ENCODE assay signal across 22 cellular contexts in genomic region chr5:89346573-89346972, GRCh38.
"Had no signal": no experiment of that assay in that cellular context is flagged by ENCODE, and none has a peak within 500 bp of the region (broad histone marks: within the 10 kb centered on the region; RNA-seq: fewer than 3 reads in every experiment).

No MANE protein-coding gene starts in this region.

- H3K27me3 ChIP-seq: brain microvascular endothelial cell had no signal

- H3K36me3 ChIP-seq: brain microvascular endothelial cell had no signal

- H3K4me1 Mint-ChIP-seq: activated CD4-positive, alpha-beta T cell treated with anti-CD3 and anti-CD28 coated beads, Interleukin-2, amount 10 ng/mL, durations not matched to agents 24 days and 14 days; activated naive CD4-positive, alpha-beta T cell treated with anti-CD3 and anti-CD28 coated beads, Interleukin-2, amount 10 ng/mL, durations not matched to agents 7 days and 5 days; T-helper 17 cell had no signal

- H3K27ac Mint-ChIP-seq: activated CD4-positive, alpha-beta memory T cell treated with anti-CD3 and anti-CD28 coated beads for 36 hours; activated CD4-positive, alpha-beta T cell treated with anti-CD3 and anti-CD28 coated beads, Interleukin-2, amount 10 ng/mL, durations not matched to agents 24 days and 14 days; activated naive CD4-positive, alpha-beta T cell treated with anti-CD3 and anti-CD28 coated beads, Interleukin-2, amount 10 ng/mL, durations not matched to agents 7 days and 5 days; activated naive CD8-positive, alpha-beta T cell treated with anti-CD3 and anti-CD28 coated beads for 36 hours; activated T-cell treated with anti-CD3 and anti-CD28 coated beads, Interleukin-2, amount 50 U/mL, for 72 hours; activated T-helper 2 cell treated with anti-CD3 and anti-CD28 coated beads, Interferon-gamma antibody, Interleukin-2, Interleukin-4, amounts not matched to agents 10 μg/mL and 5 μg/mL and 100 μg/mL, durations not matched to agents 14 hours and 24 hours and 36 hours; T-helper 17 cell; WTC11 had no signal

- H3K9me3 Mint-ChIP-seq: activated CD4-positive, alpha-beta T cell treated with anti-CD3 and anti-CD28 coated beads, Interleukin-2, amount 10 ng/mL, durations not matched to agents 24 days and 14 days; activated naive CD4-positive, alpha-beta T cell treated with anti-CD3 and anti-CD28 coated beads, Interleukin-2, amount 10 ng/mL, durations not matched to agents 7 days and 5 days; activated naive CD8-positive, alpha-beta T cell treated with anti-CD3 and anti-CD28 coated beads for 36 hours; activated T-cell treated with anti-CD3 and anti-CD28 coated beads, Interleukin-2, amount 50 U/mL, for 72 hours; activated T-helper 2 cell treated with anti-CD3 and anti-CD28 coated beads, Interferon-gamma antibody, Interleukin-2, Interleukin-4, amounts not matched to agents 10 μg/mL and 5 μg/mL and 100 μg/mL, durations not matched to agents 14 hours and 24 hours and 36 hours; WTC11 had no signal

- H3K4me3 Mint-ChIP-seq: activated CD4-positive, alpha-beta memory T cell treated with anti-CD3 and anti-CD28 coated beads for 36 hours; activated CD4-positive, alpha-beta T cell treated with anti-CD3 and anti-CD28 coated beads, Interleukin-2, amount 10 ng/mL, durations not matched to agents 24 days and 14 days; activated naive CD4-positive, alpha-beta T cell treated with anti-CD3 and anti-CD28 coated beads, Interleukin-2, amount 10 ng/mL, durations not matched to agents 7 days and 5 days; activated naive CD8-positive, alpha-beta T cell treated with anti-CD3 and anti-CD28 coated beads for 36 hours; activated T-cell treated with anti-CD3 and anti-CD28 coated beads, Interleukin-2, amount 50 U/mL, for 72 hours; T-helper 17 cell; WTC11 had no signal

- DNase-seq: activated CD4-positive, alpha-beta memory T cell treated with anti-CD3 and anti-CD28 coated beads for 36 hours; activated CD4-positive, alpha-beta T cell treated with anti-CD3 and anti-CD28 coated beads, Interleukin-2, amount 10 ng/mL, durations not matched to agents 24 days and 14 days; activated CD4-positive, CD25-positive, alpha-beta regulatory T cell treated with anti-CD3 and anti-CD28 coated beads, Interleukin-2, amount 50 U/mL, for 72 hours; activated CD8-positive, alpha-beta memory T cell treated with anti-CD3 and anti-CD28 coated beads, Interleukin-2, amount 50 U/mL, for 4 hours; activated gamma-delta T cell treated with Interleukin-2 at 50 U/mL for 16 hours; activated naive CD4-positive, alpha-beta T cell treated with anti-CD3 and anti-CD28 coated beads, Interleukin-2, amount 10 ng/mL, durations not matched to agents 7 days and 5 days; activated naive CD8-positive, alpha-beta T cell treated with anti-CD3 and anti-CD28 coated beads for 36 hours; activated T-cell treated with anti-CD3 and anti-CD28 coated beads, Interleukin-2, amount 50 U/mL, for 72 hours; brain microvascular endothelial cell; Karpas-422; MM.1S; NCI-H146; NCI-H187 treated with DMSO at 0.1 percent for 48 hours; NCI-H2081 treated with DMSO at 0.1 percent for 48 hours; NCI-H446; NCI-H524; PC-9; SHP77 treated with DMSO at 0.1 percent for 48 hours; T-helper 17 cell; T-helper 9 cell had no signal

- H3K27me3 Mint-ChIP-seq: activated CD4-positive, alpha-beta memory T cell treated with anti-CD3 and anti-CD28 coated beads for 36 hours; activated CD4-positive, alpha-beta T cell treated with anti-CD3 and anti-CD28 coated beads, Interleukin-2, amount 10 ng/mL, durations not matched to agents 24 days and 14 days; activated naive CD4-positive, alpha-beta T cell treated with anti-CD3 and anti-CD28 coated beads, Interleukin-2, amount 10 ng/mL, durations not matched to agents 7 days and 5 days; activated naive CD8-positive, alpha-beta T cell treated with anti-CD3 and anti-CD28 coated beads for 36 hours; T-helper 17 cell had no signal

- ATAC-seq: activated T-cell treated with anti-CD3 and anti-CD28 coated beads, Interleukin-2, amount 50 U/mL, for 72 hours; T-helper 17 cell; WTC11 had no signal

- H3K36me3 Mint-ChIP-seq: activated CD4-positive, alpha-beta memory T cell treated with anti-CD3 and anti-CD28 coated beads for 36 hours; activated naive CD4-positive, alpha-beta T cell treated with anti-CD3 and anti-CD28 coated beads, Interleukin-2, amount 10 ng/mL, durations not matched to agents 7 days and 5 days; activated naive CD8-positive, alpha-beta T cell treated with anti-CD3 and anti-CD28 coated beads for 36 hours; WTC11 had no signal

- H3K4me2 ChIP-seq: PC-9 had no signal

- H3K4me3 ChIP-seq: PC-9 had no signal

- H2AFZ ChIP-seq: PC-9 had no signal

- H3K27ac ChIP-seq: brain microvascular endothelial cell, PC-9 had no signal
